Comparison of ENCODE assay signal across 29 cellular contexts in the genomic region with DNA sequence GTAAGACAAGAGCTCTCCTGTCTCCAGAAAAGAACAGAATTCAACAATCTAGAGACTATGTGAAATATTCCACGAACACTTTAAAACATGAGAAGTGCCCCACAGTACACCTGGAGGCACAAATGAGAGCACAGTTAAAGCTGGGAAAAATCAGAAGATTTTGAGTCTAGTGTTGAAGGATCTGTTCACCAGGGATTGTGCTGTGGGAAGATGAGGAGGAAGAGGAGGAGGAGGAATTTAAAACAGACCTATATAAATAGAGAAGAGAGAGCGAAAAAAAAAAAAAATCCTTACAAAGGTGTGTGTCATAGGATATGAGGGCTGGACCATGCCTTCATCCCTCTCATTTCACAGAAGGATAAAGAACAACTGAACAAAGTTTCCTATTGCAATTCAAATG.
"Had no signal": no experiment of that assay in that cellular context is flagged by ENCODE, and none has a peak within 500 bp of the region (broad histone marks: within the 10 kb centered on the region; RNA-seq: fewer than 3 reads in every experiment).

No MANE protein-coding gene starts in this region.

- H3K4me1 ChIP-seq: neural progenitor cell, pancreas, prostate gland, spleen, suprapubic skin, testis, tibial artery, transverse colon, upper lobe of right lung, uterus had no signal

- H2AFZ ChIP-seq: neural progenitor cell had no signal

- H3K9me3 Mint-ChIP-seq: natural killer cell treated with Interleukin-12 subunit alpha and Interleukin-12 subunit beta and Interleukin-15 and Interleukin-18, amount 100 ng/mL, for 72 hours; stimulated activated naive CD8-positive, alpha-beta T cell treated with anti-CD3 and anti-CD28 coated beads, Interleukin-15, amount 100 ng/mL, for 72 hours; type B pancreatic cell had no signal

- H3K27me3 Mint-ChIP-seq: naive B cell; stimulated activated memory B cell treated with anti-CD40 and anti-IgM and Interleukin-4, amounts not matched to agents 10 μg/mL and 1 μg/mL and 100 μg/mL, for 72 hours; stimulated activated naive CD8-positive, alpha-beta T cell treated with anti-CD3 and anti-CD28 coated beads, Interleukin-15, amount 100 ng/mL, for 72 hours; type B pancreatic cell had no signal

- H3K4me3 ChIP-seq: neural progenitor cell, pancreas, prostate gland, skin epidermis, smooth muscle cell, spleen, suprapubic skin, testis, tibial artery, transverse colon, upper lobe of right lung, uterus had no signal

- H3K9me3 ChIP-seq: pancreas, prostate gland, spleen, suprapubic skin, testis, tibial artery, transverse colon, upper lobe of right lung, uterus had no signal

- H3K4me3 Mint-ChIP-seq: naive B cell; naive thymus-derived CD8-positive, alpha-beta T cell; natural killer cell treated with Interleukin-12 subunit alpha and Interleukin-12 subunit beta and Interleukin-15 and Interleukin-18, amount 100 ng/mL, for 72 hours; neural progenitor cell; stimulated activated memory B cell treated with anti-CD40 and anti-IgM and Interleukin-4, amounts not matched to agents 10 μg/mL and 1 μg/mL and 100 μg/mL, for 72 hours; stimulated activated naive CD8-positive, alpha-beta T cell treated with anti-CD3 and anti-CD28 coated beads, Interleukin-15, amount 100 ng/mL, for 72 hours; type B pancreatic cell had no signal

- H3K4me2 ChIP-seq: neural progenitor cell, smooth muscle cell had no signal

- H3K27me3 ChIP-seq: neural progenitor cell, pancreas, spleen, suprapubic skin, testis, tibial artery, transverse colon, upper lobe of right lung, uterus had no signal

- DNase-seq: naive B cell; naive thymus-derived CD8-positive, alpha-beta T cell; occipital lobe; pancreas; right cardiac atrium; spleen; stimulated activated CD4-positive, alpha-beta T cell treated with anti-CD3 and anti-CD28 coated beads, Interleukin-12 subunit alpha, Interleukin-12 subunit beta, amount 100 ng/mL, for 4 hours; stimulated activated CD4-positive, alpha-beta T cell treated with anti-CD3 and anti-CD28 coated beads, Interleukin-1b, Interleukin-23, amount 100 ng/mL, for 48 hours; stimulated activated CD4-positive, alpha-beta T cell treated with anti-CD3 and anti-CD28 coated beads, Interleukin-4, amount 100 ng/mL, for 1 hour; stimulated activated CD4-positive, alpha-beta T cell treated with anti-CD3 and anti-CD28 coated beads, Interleukin-4, amount 100 ng/mL, for 4 hours; stimulated activated CD8-positive, alpha-beta memory T cell treated with anti-CD3 and anti-CD28 coated beads, Interleukin-4, amount 100 ng/mL, for 48 hours; stimulated activated naive CD4-positive, alpha-beta T cell; stimulated activated naive CD8-positive, alpha-beta T cell treated with anti-CD3 and anti-CD28 coated beads, Interleukin-15, amount 100 ng/mL, for 72 hours; stimulated activated naive CD8-positive, alpha-beta T cell treated with anti-CD3 and anti-CD28 coated beads, Interleukin-15, Interleukin-2, amounts not matched to agents 100 U/mL and 50 U/mL, for 24 hours; substantia nigra; testis; tibial artery; transverse colon; upper lobe of right lung; uterus had no signal

- ATAC-seq: naive thymus-derived CD8-positive, alpha-beta T cell; natural killer cell treated with Interleukin-12 subunit alpha and Interleukin-12 subunit beta and Interleukin-15 and Interleukin-18, amount 100 ng/mL, for 72 hours; pancreas; right cardiac atrium; sciatic nerve; stimulated activated memory B cell treated with anti-CD40 and anti-IgM and Interleukin-4, amounts not matched to agents 10 μg/mL and 1 μg/mL and 100 μg/mL, for 72 hours; stimulated activated naive CD8-positive, alpha-beta T cell treated with anti-CD3 and anti-CD28 coated beads, Interleukin-15, amount 100 ng/mL, for 72 hours; stimulated activated naive CD8-positive, alpha-beta T cell treated with anti-CD3 and anti-CD28 coated beads, Interleukin-15, Interleukin-2, amounts not matched to agents 100 U/mL and 50 U/mL, for 24 hours; upper lobe of right lung had no signal

- H3K36me3 Mint-ChIP-seq: naive B cell; naive thymus-derived CD8-positive, alpha-beta T cell; neural progenitor cell; stimulated activated memory B cell treated with anti-CD40 and anti-IgM and Interleukin-4, amounts not matched to agents 10 μg/mL and 1 μg/mL and 100 μg/mL, for 72 hours; type B pancreatic cell had no signal

- H3K4me1 Mint-ChIP-seq: naive B cell; naive thymus-derived CD8-positive, alpha-beta T cell; stimulated activated memory B cell treated with anti-CD40 and anti-IgM and Interleukin-4, amounts not matched to agents 10 μg/mL and 1 μg/mL and 100 μg/mL, for 72 hours; stimulated activated naive CD8-positive, alpha-beta T cell treated with anti-CD3 and anti-CD28 coated beads, Interleukin-15, amount 100 ng/mL, for 72 hours had no signal

- H3K27ac ChIP-seq: neural progenitor cell, pancreas, prostate gland, skin epidermis, spleen, suprapubic skin, testis, tibial artery, transverse colon, upper lobe of right lung, uterus had no signal

- H3K27ac Mint-ChIP-seq: naive B cell; naive thymus-derived CD8-positive, alpha-beta T cell; natural killer cell treated with Interleukin-12 subunit alpha and Interleukin-12 subunit beta and Interleukin-15 and Interleukin-18, amount 100 ng/mL, for 72 hours; neural progenitor cell; stimulated activated memory B cell treated with anti-CD40 and anti-IgM and Interleukin-4, amounts not matched to agents 10 μg/mL and 1 μg/mL and 100 μg/mL, for 72 hours; stimulated activated naive CD8-positive, alpha-beta T cell treated with anti-CD3 and anti-CD28 coated beads, Interleukin-15, amount 100 ng/mL, for 72 hours; type B pancreatic cell had no signal

- H3K9ac ChIP-seq: neural progenitor cell had no signal

- H3K36me3 ChIP-seq: neural progenitor cell, pancreas, prostate gland, spleen, suprapubic skin, tibial artery, transverse colon, upper lobe of right lung, uterus had no signal
